Comparison of ENCODE assay signal across 1 cellular context in the genomic region with DNA sequence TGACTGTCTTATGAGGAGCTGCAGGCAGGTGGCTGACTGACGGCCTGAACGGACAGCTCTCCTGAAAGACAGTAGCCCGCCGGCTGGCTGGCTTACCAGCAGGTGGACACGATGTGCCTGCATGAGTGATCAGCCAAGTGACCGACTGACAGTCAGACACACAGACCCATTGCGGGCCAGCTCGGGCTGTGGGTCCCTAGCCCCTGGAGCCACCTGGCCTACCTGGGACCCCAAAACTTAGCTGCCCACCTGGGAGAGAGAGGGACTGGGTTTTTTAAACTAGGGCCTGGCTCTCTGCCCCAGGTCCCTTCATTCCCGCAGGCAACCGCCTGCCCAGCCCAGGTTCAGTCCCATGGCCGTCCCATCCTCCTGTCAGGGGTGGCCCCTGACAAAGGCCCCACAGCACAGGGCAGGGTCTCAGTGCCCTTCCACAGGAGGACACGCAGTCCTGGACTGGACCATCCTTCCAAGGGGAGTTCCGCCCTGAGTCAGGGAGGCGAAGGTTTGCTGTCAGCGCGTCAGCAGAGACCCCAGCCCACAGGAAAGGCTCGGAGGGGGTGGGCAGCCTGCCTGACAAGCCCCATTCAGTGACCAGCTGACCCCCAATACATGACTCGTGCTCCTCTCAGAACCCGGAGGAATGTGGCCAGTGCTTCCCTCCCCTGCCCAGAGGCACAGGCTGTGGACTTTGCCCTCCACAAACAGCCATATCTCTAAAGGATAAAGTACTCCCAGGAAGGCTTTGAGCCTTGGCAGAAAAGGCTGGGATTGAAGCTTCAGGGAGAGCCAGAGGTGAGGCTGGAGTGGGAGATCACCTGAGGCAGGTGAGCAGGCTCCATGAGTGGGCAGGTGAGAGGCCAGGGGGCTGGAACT.
TF ChIP-seq lines count a peak whose summit lies in the region.

No MANE protein-coding gene starts in this region.

TF ChIP-seq in HepG2, 621 proteins besides CTCF, POLR2A, EP300 and RAD21 (continued from another document and continues in another):
- TF ChIP-seq, protein P1, sequence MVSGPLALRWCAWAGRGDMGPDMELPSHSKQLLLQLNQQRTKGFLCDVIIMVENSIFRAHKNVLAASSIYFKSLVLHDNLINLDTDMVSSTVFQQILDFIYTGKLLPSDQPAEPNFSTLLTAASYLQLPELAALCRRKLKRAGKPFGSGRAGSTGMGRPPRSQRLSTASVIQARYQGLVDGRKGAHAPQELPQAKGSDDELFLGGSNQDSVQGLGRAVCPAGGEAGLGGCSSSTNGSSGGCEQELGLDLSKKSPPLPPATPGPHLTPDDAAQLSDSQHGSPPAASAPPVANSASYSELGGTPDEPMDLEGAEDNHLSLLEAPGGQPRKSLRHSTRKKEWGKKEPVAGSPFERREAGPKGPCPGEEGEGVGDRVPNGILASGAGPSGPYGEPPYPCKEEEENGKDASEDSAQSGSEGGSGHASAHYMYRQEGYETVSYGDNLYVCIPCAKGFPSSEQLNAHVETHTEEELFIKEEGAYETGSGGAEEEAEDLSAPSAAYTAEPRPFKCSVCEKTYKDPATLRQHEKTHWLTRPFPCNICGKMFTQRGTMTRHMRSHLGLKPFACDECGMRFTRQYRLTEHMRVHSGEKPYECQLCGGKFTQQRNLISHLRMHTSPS (CRISPR knock-in tag; IDR thresholded peaks at IDR 0.05; ENCODE audit: low read depth): peak; percentile 80
- no peak for TF ChIP-seq CBX2 (IDR thresholded peaks at IDR 0.05; ENCODE audit: low read depth, low read length)
- no peak for TF ChIP-seq CBX2 (CRISPR knock-in tag; IDR thresholded peaks at IDR 0.05; ENCODE audit: low read depth)
- TF ChIP-seq, protein P2, sequence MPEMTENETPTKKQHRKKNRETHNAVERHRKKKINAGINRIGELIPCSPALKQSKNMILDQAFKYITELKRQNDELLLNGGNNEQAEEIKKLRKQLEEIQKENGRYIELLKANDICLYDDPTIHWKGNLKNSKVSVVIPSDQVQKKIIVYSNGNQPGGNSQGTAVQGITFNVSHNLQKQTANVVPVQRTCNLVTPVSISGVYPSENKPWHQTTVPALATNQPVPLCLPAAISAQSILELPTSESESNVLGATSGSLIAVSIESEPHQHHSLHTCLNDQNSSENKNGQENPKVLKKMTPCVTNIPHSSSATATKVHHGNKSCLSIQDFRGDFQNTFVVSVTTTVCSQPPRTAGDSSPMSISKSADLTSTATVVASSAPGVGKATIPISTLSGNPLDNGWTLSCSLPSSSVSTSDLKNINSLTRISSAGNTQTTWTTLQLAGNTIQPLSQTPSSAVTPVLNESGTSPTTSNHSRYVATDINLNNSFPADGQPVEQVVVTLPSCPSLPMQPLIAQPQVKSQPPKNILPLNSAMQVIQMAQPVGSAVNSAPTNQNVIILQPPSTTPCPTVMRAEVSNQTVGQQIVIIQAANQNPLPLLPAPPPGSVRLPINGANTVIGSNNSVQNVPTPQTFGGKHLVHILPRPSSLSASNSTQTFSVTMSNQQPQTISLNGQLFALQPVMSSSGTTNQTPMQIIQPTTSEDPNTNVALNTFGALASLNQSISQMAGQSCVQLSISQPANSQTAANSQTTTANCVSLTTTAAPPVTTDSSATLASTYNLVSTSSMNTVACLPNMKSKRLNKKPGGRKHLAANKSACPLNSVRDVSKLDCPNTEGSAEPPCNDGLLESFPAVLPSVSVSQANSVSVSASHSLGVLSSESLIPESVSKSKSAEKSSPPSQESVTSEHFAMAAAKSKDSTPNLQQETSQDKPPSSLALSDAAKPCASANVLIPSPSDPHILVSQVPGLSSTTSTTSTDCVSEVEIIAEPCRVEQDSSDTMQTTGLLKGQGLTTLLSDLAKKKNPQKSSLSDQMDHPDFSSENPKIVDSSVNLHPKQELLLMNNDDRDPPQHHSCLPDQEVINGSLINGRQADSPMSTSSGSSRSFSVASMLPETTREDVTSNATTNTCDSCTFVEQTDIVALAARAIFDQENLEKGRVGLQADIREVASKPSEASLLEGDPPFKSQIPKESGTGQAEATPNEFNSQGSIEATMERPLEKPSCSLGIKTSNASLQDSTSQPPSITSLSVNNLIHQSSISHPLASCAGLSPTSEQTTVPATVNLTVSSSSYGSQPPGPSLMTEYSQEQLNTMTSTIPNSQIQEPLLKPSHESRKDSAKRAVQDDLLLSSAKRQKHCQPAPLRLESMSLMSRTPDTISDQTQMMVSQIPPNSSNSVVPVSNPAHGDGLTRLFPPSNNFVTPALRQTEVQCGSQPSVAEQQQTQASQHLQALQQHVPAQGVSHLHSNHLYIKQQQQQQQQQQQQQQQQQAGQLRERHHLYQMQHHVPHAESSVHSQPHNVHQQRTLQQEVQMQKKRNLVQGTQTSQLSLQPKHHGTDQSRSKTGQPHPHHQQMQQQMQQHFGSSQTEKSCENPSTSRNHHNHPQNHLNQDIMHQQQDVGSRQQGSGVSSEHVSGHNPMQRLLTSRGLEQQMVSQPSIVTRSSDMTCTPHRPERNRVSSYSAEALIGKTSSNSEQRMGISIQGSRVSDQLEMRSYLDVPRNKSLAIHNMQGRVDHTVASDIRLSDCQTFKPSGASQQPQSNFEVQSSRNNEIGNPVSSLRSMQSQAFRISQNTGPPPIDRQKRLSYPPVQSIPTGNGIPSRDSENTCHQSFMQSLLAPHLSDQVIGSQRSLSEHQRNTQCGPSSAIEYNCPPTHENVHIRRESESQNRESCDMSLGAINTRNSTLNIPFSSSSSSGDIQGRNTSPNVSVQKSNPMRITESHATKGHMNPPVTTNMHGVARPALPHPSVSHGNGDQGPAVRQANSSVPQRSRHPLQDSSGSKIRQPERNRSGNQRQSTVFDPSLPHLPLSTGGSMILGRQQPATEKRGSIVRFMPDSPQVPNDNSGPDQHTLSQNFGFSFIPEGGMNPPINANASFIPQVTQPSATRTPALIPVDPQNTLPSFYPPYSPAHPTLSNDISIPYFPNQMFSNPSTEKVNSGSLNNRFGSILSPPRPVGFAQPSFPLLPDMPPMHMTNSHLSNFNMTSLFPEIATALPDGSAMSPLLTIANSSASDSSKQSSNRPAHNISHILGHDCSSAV (CRISPR knock-in tag; IDR thresholded peaks at IDR 0.05; ENCODE audit: borderline replicate concordance): no peak
- TF ChIP-seq HDAC2 (CRISPR knock-in tag; IDR thresholded peaks at IDR 0.05): peak; percentile 91
- TF ChIP-seq, protein P3, sequence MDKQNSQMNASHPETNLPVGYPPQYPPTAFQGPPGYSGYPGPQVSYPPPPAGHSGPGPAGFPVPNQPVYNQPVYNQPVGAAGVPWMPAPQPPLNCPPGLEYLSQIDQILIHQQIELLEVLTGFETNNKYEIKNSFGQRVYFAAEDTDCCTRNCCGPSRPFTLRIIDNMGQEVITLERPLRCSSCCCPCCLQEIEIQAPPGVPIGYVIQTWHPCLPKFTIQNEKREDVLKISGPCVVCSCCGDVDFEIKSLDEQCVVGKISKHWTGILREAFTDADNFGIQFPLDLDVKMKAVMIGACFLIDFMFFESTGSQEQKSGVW (CRISPR knock-in tag; IDR thresholded peaks at IDR 0.05; ENCODE audit: borderline replicate concordance): no peak
- no peak for TF ChIP-seq NR3C1 (CRISPR knock-in tag; IDR thresholded peaks at IDR 0.05)
- TF ChIP-seq, protein P4, sequence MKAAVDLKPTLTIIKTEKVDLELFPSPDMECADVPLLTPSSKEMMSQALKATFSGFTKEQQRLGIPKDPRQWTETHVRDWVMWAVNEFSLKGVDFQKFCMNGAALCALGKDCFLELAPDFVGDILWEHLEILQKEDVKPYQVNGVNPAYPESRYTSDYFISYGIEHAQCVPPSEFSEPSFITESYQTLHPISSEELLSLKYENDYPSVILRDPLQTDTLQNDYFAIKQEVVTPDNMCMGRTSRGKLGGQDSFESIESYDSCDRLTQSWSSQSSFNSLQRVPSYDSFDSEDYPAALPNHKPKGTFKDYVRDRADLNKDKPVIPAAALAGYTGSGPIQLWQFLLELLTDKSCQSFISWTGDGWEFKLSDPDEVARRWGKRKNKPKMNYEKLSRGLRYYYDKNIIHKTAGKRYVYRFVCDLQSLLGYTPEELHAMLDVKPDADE (CRISPR knock-in tag; IDR thresholded peaks at IDR 0.05): no peak
- TF ChIP-seq, protein P5, sequence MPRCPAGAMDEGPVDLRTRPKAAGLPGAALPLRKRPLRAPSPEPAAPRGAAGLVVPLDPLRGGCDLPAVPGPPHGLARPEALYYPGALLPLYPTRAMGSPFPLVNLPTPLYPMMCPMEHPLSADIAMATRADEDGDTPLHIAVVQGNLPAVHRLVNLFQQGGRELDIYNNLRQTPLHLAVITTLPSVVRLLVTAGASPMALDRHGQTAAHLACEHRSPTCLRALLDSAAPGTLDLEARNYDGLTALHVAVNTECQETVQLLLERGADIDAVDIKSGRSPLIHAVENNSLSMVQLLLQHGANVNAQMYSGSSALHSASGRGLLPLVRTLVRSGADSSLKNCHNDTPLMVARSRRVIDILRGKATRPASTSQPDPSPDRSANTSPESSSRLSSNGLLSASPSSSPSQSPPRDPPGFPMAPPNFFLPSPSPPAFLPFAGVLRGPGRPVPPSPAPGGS (CRISPR knock-in tag; IDR thresholded peaks at IDR 0.05): peak; percentile 26; the same call in 1 of the 2 replicates
- TF ChIP-seq, protein P6, sequence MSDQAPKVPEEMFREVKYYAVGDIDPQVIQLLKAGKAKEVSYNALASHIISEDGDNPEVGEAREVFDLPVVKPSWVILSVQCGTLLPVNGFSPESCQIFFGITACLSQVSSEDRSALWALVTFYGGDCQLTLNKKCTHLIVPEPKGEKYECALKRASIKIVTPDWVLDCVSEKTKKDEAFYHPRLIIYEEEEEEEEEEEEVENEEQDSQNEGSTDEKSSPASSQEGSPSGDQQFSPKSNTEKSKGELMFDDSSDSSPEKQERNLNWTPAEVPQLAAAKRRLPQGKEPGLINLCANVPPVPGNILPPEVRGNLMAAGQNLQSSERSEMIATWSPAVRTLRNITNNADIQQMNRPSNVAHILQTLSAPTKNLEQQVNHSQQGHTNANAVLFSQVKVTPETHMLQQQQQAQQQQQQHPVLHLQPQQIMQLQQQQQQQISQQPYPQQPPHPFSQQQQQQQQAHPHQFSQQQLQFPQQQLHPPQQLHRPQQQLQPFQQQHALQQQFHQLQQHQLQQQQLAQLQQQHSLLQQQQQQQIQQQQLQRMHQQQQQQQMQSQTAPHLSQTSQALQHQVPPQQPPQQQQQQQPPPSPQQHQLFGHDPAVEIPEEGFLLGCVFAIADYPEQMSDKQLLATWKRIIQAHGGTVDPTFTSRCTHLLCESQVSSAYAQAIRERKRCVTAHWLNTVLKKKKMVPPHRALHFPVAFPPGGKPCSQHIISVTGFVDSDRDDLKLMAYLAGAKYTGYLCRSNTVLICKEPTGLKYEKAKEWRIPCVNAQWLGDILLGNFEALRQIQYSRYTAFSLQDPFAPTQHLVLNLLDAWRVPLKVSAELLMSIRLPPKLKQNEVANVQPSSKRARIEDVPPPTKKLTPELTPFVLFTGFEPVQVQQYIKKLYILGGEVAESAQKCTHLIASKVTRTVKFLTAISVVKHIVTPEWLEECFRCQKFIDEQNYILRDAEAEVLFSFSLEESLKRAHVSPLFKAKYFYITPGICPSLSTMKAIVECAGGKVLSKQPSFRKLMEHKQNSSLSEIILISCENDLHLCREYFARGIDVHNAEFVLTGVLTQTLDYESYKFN (CRISPR knock-in tag; conservative IDR thresholded peaks at IDR 0.05): peak; percentile 96
- TF ChIP-seq, protein P7, sequence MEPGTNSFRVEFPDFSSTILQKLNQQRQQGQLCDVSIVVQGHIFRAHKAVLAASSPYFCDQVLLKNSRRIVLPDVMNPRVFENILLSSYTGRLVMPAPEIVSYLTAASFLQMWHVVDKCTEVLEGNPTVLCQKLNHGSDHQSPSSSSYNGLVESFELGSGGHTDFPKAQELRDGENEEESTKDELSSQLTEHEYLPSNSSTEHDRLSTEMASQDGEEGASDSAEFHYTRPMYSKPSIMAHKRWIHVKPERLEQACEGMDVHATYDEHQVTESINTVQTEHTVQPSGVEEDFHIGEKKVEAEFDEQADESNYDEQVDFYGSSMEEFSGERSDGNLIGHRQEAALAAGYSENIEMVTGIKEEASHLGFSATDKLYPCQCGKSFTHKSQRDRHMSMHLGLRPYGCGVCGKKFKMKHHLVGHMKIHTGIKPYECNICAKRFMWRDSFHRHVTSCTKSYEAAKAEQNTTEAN (CRISPR knock-in tag; conservative IDR thresholded peaks at IDR 0.05): no peak
- peak; percentile 39; the same call in 1 of the 2 replicates for TF ChIP-seq ZNF607 (CRISPR knock-in tag; IDR thresholded peaks at IDR 0.05; ENCODE audit: borderline replicate concordance)
- no peak for TF ChIP-seq MAZ (IDR thresholded peaks at IDR 0.05; ENCODE audit: borderline replicate concordance, low read depth, low read length)
- 0 out of 2 replicates have a peak, but pooled peaks have one; percentile 18 for TF ChIP-seq MAZ (CRISPR knock-in tag; IDR thresholded peaks at IDR 0.05; ENCODE audit: low read depth)
- peak; percentile 31; the same call in 1 of the 2 replicates for TF ChIP-seq POGZ (CRISPR knock-in tag; IDR thresholded peaks at IDR 0.05)
- TF ChIP-seq NCOR1 (IDR thresholded peaks at IDR 0.05; ENCODE audit: borderline replicate concordance, low read length): peak; percentile 83; the same call in 1 of the 2 replicates
- no peak for TF ChIP-seq SALL2 (CRISPR knock-in tag; IDR thresholded peaks at IDR 0.05)
- no peak for TF ChIP-seq HHEX (CRISPR knock-in tag; IDR thresholded peaks at IDR 0.05)
- TF ChIP-seq, protein P8, sequence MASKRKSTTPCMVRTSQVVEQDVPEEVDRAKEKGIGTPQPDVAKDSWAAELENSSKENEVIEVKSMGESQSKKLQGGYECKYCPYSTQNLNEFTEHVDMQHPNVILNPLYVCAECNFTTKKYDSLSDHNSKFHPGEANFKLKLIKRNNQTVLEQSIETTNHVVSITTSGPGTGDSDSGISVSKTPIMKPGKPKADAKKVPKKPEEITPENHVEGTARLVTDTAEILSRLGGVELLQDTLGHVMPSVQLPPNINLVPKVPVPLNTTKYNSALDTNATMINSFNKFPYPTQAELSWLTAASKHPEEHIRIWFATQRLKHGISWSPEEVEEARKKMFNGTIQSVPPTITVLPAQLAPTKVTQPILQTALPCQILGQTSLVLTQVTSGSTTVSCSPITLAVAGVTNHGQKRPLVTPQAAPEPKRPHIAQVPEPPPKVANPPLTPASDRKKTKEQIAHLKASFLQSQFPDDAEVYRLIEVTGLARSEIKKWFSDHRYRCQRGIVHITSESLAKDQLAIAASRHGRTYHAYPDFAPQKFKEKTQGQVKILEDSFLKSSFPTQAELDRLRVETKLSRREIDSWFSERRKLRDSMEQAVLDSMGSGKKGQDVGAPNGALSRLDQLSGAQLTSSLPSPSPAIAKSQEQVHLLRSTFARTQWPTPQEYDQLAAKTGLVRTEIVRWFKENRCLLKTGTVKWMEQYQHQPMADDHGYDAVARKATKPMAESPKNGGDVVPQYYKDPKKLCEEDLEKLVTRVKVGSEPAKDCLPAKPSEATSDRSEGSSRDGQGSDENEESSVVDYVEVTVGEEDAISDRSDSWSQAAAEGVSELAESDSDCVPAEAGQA (IDR thresholded peaks at IDR 0.05; ENCODE audit: low read depth): 0 out of 2 replicates have a peak, but pooled peaks have one; percentile 20
- TF ChIP-seq, protein P8 (CRISPR knock-in tag; IDR thresholded peaks at IDR 0.05; ENCODE audit: borderline replicate concordance): no peak
- no peak; the same call in 1 of the 2 replicates for TF ChIP-seq BRD4 (CRISPR knock-in tag; IDR thresholded peaks at IDR 0.05)
